9 cellular contexts compared by ENCODE assay signal in genomic region chr7:44039800-44040492, GRCh38. TPM values are rescaled to one million over a fixed set of nuclear protein-coding genes. Genes with fewer than 3 reads are reported as not detected.
DNase-seq lines count a peak whose midpoint lies in the region; ATAC-seq and TF ChIP-seq lines count a peak whose summit lies in the region.
"Not testable (repeated sequence)": the region's sequence is repeated elsewhere in the genome, so short reads cannot be mapped to it uniquely, and the experiment has no call there.
"Had no signal": no experiment of that assay in that cellular context is flagged by ENCODE, and none has a peak within 500 bp of the region (broad histone marks: within the 10 kb centered on the region; RNA-seq: fewer than 3 reads in every experiment).

No MANE protein-coding gene starts in this region.

- DNase-seq in GM06990 (ENCODE audit: extremely low read depth, insufficient read length); RWPE1 (ENCODE audit: low spot score); activated naive CD4-positive, alpha-beta T cell treated with anti-CD3 and anti-CD28 coated beads, Interleukin-2, amount 50 U/mL, for 72 hours (ENCODE audit: low spot score in 2 of 2); tibial artery: not testable (repeated sequence)
- DNase-seq in heart left ventricle = peak in 1 of 5 donors; percentile 17

- H3K27ac ChIP-seq in RWPE1 (peak overlapping the region; percentile 42; the same call in 1 of the 2 replicates), heart left ventricle (peak overlapping the region in 3 of 12 donors; percentile 29 to 64 (median 63)), neutrophil (peak overlapping the region; percentile 71), tibial artery (peak overlapping the region in 1 of 2 donors; percentile 46)

- peaks cover 0 to 21% (median 8%) of the 10 kb centered on the region in 12 donors for H3K4me1 ChIP-seq in heart left ventricle
- H3K4me1 ChIP-seq in neutrophil (ENCODE audit: control insufficient read depth in 1 of 2, insufficient read depth in 1 of 2, low read depth in 1 of 2, low read length in 1 of 2) = peaks cover 16 to 28% of the 10 kb centered on the region in 2 experiments
- H3K4me1 ChIP-seq in tibial artery = peaks cover 0 to 16% (median 14%) of the 10 kb centered on the region in 4 donors

- not testable (repeated sequence) for TF ChIP-seq POLR2A in heart left ventricle (IDR thresholded peaks at IDR 0.05)

- not testable (repeated sequence) for H3K36me3 Mint-ChIP-seq in activated naive CD4-positive, alpha-beta T cell treated with anti-CD3 and anti-CD28 coated beads, Interleukin-2, amount 50 U/mL, for 72 hours

- CTCF ChIA-PET in RWPE1 (lab: Yijun Ruan, JAX) = not testable (repeated sequence)

- peak overlapping the region in 1 of 2 donors; percentile 83 for H3K27ac Mint-ChIP-seq in activated naive CD4-positive, alpha-beta T cell treated with anti-CD3 and anti-CD28 coated beads, Interleukin-2, amount 50 U/mL, for 72 hours

- H3K9me3 ChIP-seq in heart left ventricle, neutrophil, tibial artery: not testable (repeated sequence)

- not testable (repeated sequence) for H3K36me3 ChIP-seq in GM06990 (ENCODE audit: control insufficient read depth, insufficient read depth, low read length); heart left ventricle; neutrophil; tibial artery

- 17 to 35% methylated on average over 11 to 18 of the region's 40 CpGs; no CpG with 5 or more reads in 2 of the 4 donors for WGBS in heart left ventricle, 4 donors

- intact Hi-C loops in heart left ventricle (cut with DNase I); tibial artery (cut with DNase I; ENCODE audit: low total_unique reads): not testable (repeated sequence)

- POLR2A ChIA-PET in RWPE1 (lab: Yijun Ruan, JAX; ENCODE audit: low non-redundant PET) = not testable (repeated sequence)

- TF ChIP-seq CTCF in GM06990 (IDR thresholded peaks at IDR 0.05; ENCODE audit: insufficient read depth, low read length, poor library complexity, severe bottlenecking); RWPE1 (conservative IDR thresholded peaks at IDR 0.05; ENCODE audit: low read depth); heart left ventricle (IDR thresholded peaks at IDR 0.05); neutrophil (IDR thresholded peaks at IDR 0.05); tibial artery (IDR thresholded peaks at IDR 0.05): not testable (repeated sequence)

- peak; percentile 1 for ATAC-seq in GM21619 (IDR thresholded peaks at IDR 0.05; ENCODE audit: unreplicated experiment)
- ATAC-seq in HG03175 (IDR thresholded peaks at IDR 0.05; ENCODE audit: unreplicated experiment) = peak; percentile 17
- peak; percentile 38 for ATAC-seq in activated naive CD4-positive, alpha-beta T cell treated with anti-CD3 and anti-CD28 coated beads, Interleukin-2, amount 50 U/mL, for 72 hours
- not testable (repeated sequence) for ATAC-seq in heart left ventricle

- not testable (repeated sequence) for H3K9me3 Mint-ChIP-seq in activated naive CD4-positive, alpha-beta T cell treated with anti-CD3 and anti-CD28 coated beads, Interleukin-2, amount 50 U/mL, for 72 hours

- peak overlapping the region; percentile 38 for H3K4me3 ChIP-seq in GM06990 (replicated peaks; ENCODE audit: low read depth, low read length)
- H3K4me3 ChIP-seq in heart left ventricle = peak overlapping the region; percentile 6 to 50 (median 38)
- H3K4me3 ChIP-seq in neutrophil (ENCODE audit: low read depth in 1 of 2, low read length in 1 of 2) = peak overlapping the region; percentile 54
- H3K4me3 ChIP-seq in tibial artery = peak overlapping the region; percentile 43 to 52

- H3K27me3 ChIP-seq in GM06990 (replicated peaks; ENCODE audit: control insufficient read depth, insufficient read depth, low read length); heart left ventricle; neutrophil; tibial artery: not testable (repeated sequence)

RNA-seq across cellular contexts. Expression of gene DBNL, which starts 4.6 kb away (rescaled TPM):
- 100 to 1,000 TPM in 1 of 2 donors, 10 to 100 TPM in 1; 75.3 to 123 TPM for total RNA-seq in activated naive CD4-positive, alpha-beta T cell treated with anti-CD3 and anti-CD28 coated beads, Interleukin-2, amount 50 U/mL, for 72 hours
- total RNA-seq in heart left ventricle = 10 to 100 TPM; 29.9 to 76.7 (median 42.9) TPM
- 10 to 100 TPM; 39.3 to 86.3 TPM for polyA plus RNA-seq in heart left ventricle

RNA-seq across cellular contexts. Expression of gene PGAM2, which starts 25.4 kb away (rescaled TPM):
- 1 to 10 TPM in 1 of 2 donors, under 1 TPM in 1; 0.64 to 1.0 TPM for total RNA-seq in activated naive CD4-positive, alpha-beta T cell treated with anti-CD3 and anti-CD28 coated beads, Interleukin-2, amount 50 U/mL, for 72 hours
- total RNA-seq in heart left ventricle = 1,000 to 10,000 TPM in 1 of 9 donors, 100 to 1,000 TPM in 8; 300 to 1,183 (median 555) TPM
- 1,000 to 10,000 TPM in 1 of 2 donors, 100 to 1,000 TPM in 1; 242 to 2,064 TPM for polyA plus RNA-seq in heart left ventricle

RNA-seq across cellular contexts. Expression of gene SPDYE1, which starts 42.2 kb away (rescaled TPM):
- total RNA-seq in activated naive CD4-positive, alpha-beta T cell treated with anti-CD3 and anti-CD28 coated beads, Interleukin-2, amount 50 U/mL, for 72 hours = not detected
- total RNA-seq in heart left ventricle = under 1 TPM in 1 of 9 donors, not detected in 8; 0.13 TPM
- not detected for polyA plus RNA-seq in heart left ventricle
- total RNA-seq: Right ventricle myocardium inferior had no signal

RNA-seq across cellular contexts. Expression of gene POLM, which starts 42.4 kb away (rescaled TPM):
- 10 to 100 TPM; 35.7 to 37.2 TPM for total RNA-seq in activated naive CD4-positive, alpha-beta T cell treated with anti-CD3 and anti-CD28 coated beads, Interleukin-2, amount 50 U/mL, for 72 hours
- 10 to 100 TPM; 10.1 to 24.3 (median 14.0) TPM for total RNA-seq in heart left ventricle
- polyA plus RNA-seq in heart left ventricle = 10 to 100 TPM; 10.3 to 13.7 TPM

Comparison
In these comparisons a context has a peak if more than half of its experiments do, and no peak if none do; other contexts are left out.
1. RNA of gene PGAM2, which starts 25.4 kb away (total RNA-seq): 300 to 1,183 TPM in heart left ventricle; 0.64 to 1.0 TPM in activated naive CD4-positive, alpha-beta T cell treated with anti-CD3 and anti-CD28 coated beads, Interleukin-2, amount 50 U/mL, for 72 hours; every median in the first group is over 100 times any median in the second.
2. Peak in every context shown above with its lines, with median percentiles within 50 percentile points of each other: H3K4me3 ChIP-seq.